Comparison of ENCODE assay signal across 8 cellular contexts in genomic region chr17:77320046-77320445, GRCh38.
A peak's percentile ranks its signal among the peaks of the same experiment; 100 is the strongest.
DNase-seq lines count a peak whose midpoint lies in the region; ATAC-seq lines count a peak whose summit lies in the region.

No MANE protein-coding gene starts in this region.

- H3K4me3 Mint-ChIP-seq in stimulated activated effector memory CD8-positive, alpha-beta T cell treated with anti-CD3 and anti-CD28 coated beads, Interleukin-12 subunit alpha, Interleukin-12 subunit beta, amount 100 ng/mL, for 72 hours = peak overlapping the region; percentile 80

- no peaks in the 10 kb centered on the region for H3K9me3 Mint-ChIP-seq in stimulated activated effector memory CD8-positive, alpha-beta T cell treated with anti-CD3 and anti-CD28 coated beads, Interleukin-12 subunit alpha, Interleukin-12 subunit beta, amount 100 ng/mL, for 72 hours

- in situ Hi-C loops in SK-MEL-5 (cut with HindIII; ENCODE audit: low pct_unique_long_range_greater_than_20kb, low sequenced_read_pairs) = no loop called here

- no peak overlapping the region for H3K4me3 ChIP-seq in H7 (ENCODE audit: insufficient read depth, low read depth, low read length)

- H3K36me3 Mint-ChIP-seq in stimulated activated effector memory CD8-positive, alpha-beta T cell treated with anti-CD3 and anti-CD28 coated beads, Interleukin-12 subunit alpha, Interleukin-12 subunit beta, amount 100 ng/mL, for 72 hours = peaks cover 16% of the 10 kb centered on the region

- H3K27ac Mint-ChIP-seq in stimulated activated effector memory CD8-positive, alpha-beta T cell treated with anti-CD3 and anti-CD28 coated beads, Interleukin-12 subunit alpha, Interleukin-12 subunit beta, amount 100 ng/mL, for 72 hours = no peak overlapping the region

- DNase-seq in H7 (peak; percentile 63), SK-MEL-5 (ENCODE audit: low read depth, low spot score) (peak; percentile 97), foreskin melanocyte (peak; percentile 95), dedifferentiated amniotic fluid mesenchymal stem cell (ENCODE audit: extremely low spot score) (no peak), dermis blood vessel endothelial cell (no peak)
- no peak for DNase-seq in stimulated activated effector memory CD8-positive, alpha-beta T cell treated with anti-CD3 and anti-CD28 coated beads, Interleukin-12 subunit alpha, Interleukin-12 subunit beta, amount 100 ng/mL, for 72 hours (ENCODE audit: low spot score in 2 of 2)
- no peak for DNase-seq in effector CD8-positive, alpha-beta T cell (lab: John Stamatoyannopoulos, UW)

- no peaks in the 10 kb centered on the region for H3K36me3 ChIP-seq in H7 (replicated peaks; ENCODE audit: control insufficient read depth, insufficient read depth, low read length)

- ATAC-seq in stimulated activated effector memory CD8-positive, alpha-beta T cell treated with anti-CD3 and anti-CD28 coated beads, Interleukin-12 subunit alpha, Interleukin-12 subunit beta, amount 100 ng/mL, for 72 hours = no peak
- ATAC-seq in HG03342 (IDR thresholded peaks at IDR 0.05; ENCODE audit: unreplicated experiment) = no peak

- H3K4me1 Mint-ChIP-seq in stimulated activated effector memory CD8-positive, alpha-beta T cell treated with anti-CD3 and anti-CD28 coated beads, Interleukin-12 subunit alpha, Interleukin-12 subunit beta, amount 100 ng/mL, for 72 hours = peaks cover 32% of the 10 kb centered on the region

- no peaks in the 10 kb centered on the region for H3K27me3 ChIP-seq in H7 (ENCODE audit: control insufficient read depth, insufficient read depth, low read length)

Comparison
In these comparisons a context has a peak if more than half of its experiments do, and no peak if none do; other contexts are left out.
1. DNase-seq: peak in H7 (single experiment), SK-MEL-5 (single experiment) and foreskin melanocyte (single experiment); none in stimulated activated effector memory CD8-positive, alpha-beta T cell treated with anti-CD3 and anti-CD28 coated beads, Interleukin-12 subunit alpha, Interleukin-12 subunit beta, amount 100 ng/mL, for 72 hours (0 of 2), dedifferentiated amniotic fluid mesenchymal stem cell (single experiment), dermis blood vessel endothelial cell (single experiment) and effector CD8-positive, alpha-beta T cell (single experiment).